9 cellular contexts compared by ENCODE assay signal in genomic region chr19:12331211-12331941, GRCh38. TPM values are rescaled to one million over a fixed set of nuclear protein-coding genes. Genes with fewer than 3 reads are reported as not detected.
DNase-seq lines count a peak whose midpoint lies in the region; ATAC-seq and TF ChIP-seq lines count a peak whose summit lies in the region.
"Had no signal": no experiment of that assay in that cellular context is flagged by ENCODE, and none has a peak within 500 bp of the region (broad histone marks: within the 10 kb centered on the region; RNA-seq: fewer than 3 reads in every experiment).

No MANE protein-coding gene starts in this region.

- no peaks in the 10 kb centered on the region for H3K79me2 ChIP-seq in neural progenitor cell (ENCODE audit: low read depth)

- H3K36me3 ChIP-seq in neural progenitor cell = no peaks in the 10 kb centered on the region

- H3K27ac ChIP-seq in neural progenitor cell = no peak overlapping the region

- H3K4me2 ChIP-seq in neural progenitor cell = no peak overlapping the region

- intact Hi-C loops in activated T-helper 2 cell treated with anti-CD3 and anti-CD28 coated beads, Interferon-gamma antibody, Interleukin-2, Interleukin-4, amounts not matched to agents 10 μg/mL and 5 μg/mL and 100 μg/mL, durations not matched to agents 14 hours and 24 hours and 36 hours (cut with micrococcal nuclease) = loop anchor here (1.0 to 5.0 kb wide), 4 partner anchors 34 to 221 kb away; partner anchors contain the start of genes ZNF442, ZNF564 and ZNF799

- no peak overlapping the region for H3K9ac ChIP-seq in neural progenitor cell

- H3K4me3 Mint-ChIP-seq in activated T-helper 2 cell treated with anti-CD3 and anti-CD28 coated beads, Interferon-gamma antibody, Interleukin-2, Interleukin-4, amounts not matched to agents 10 μg/mL and 5 μg/mL and 100 μg/mL, durations not matched to agents 14 hours and 24 hours and 36 hours (ENCODE audit: low read depth) = peak overlapping the region; percentile 98
- H3K4me3 Mint-ChIP-seq in neural progenitor cell = peak overlapping the region; percentile 48

- peaks cover 32% of the 10 kb centered on the region for H3K4me1 Mint-ChIP-seq in activated T-helper 2 cell treated with anti-CD3 and anti-CD28 coated beads, Interferon-gamma antibody, Interleukin-2, Interleukin-4, amounts not matched to agents 10 μg/mL and 5 μg/mL and 100 μg/mL, durations not matched to agents 14 hours and 24 hours and 36 hours (ENCODE audit: low read depth)
- H3K4me1 Mint-ChIP-seq in neural progenitor cell = peaks cover 14% of the 10 kb centered on the region

- ATAC-seq in GM21717 (IDR thresholded peaks at IDR 0.05; ENCODE audit: unreplicated experiment) = no peak
- ATAC-seq in HG03378 (IDR thresholded peaks at IDR 0.05; ENCODE audit: unreplicated experiment) = no peak

- no peaks in the 10 kb centered on the region for H3F3A ChIP-seq in neural progenitor cell (ENCODE audit: low read depth)

- H3K36me3 Mint-ChIP-seq in activated T-helper 2 cell treated with anti-CD3 and anti-CD28 coated beads, Interferon-gamma antibody, Interleukin-2, Interleukin-4, amounts not matched to agents 10 μg/mL and 5 μg/mL and 100 μg/mL, durations not matched to agents 14 hours and 24 hours and 36 hours (ENCODE audit: low read depth) = peaks cover 19% of the 10 kb centered on the region
- peaks cover 4% of the 10 kb centered on the region for H3K36me3 Mint-ChIP-seq in neural progenitor cell

- H3K9me3 Mint-ChIP-seq in activated T-helper 2 cell treated with anti-CD3 and anti-CD28 coated beads, Interferon-gamma antibody, Interleukin-2, Interleukin-4, amounts not matched to agents 10 μg/mL and 5 μg/mL and 100 μg/mL, durations not matched to agents 14 hours and 24 hours and 36 hours = peaks cover 19% of the 10 kb centered on the region
- peaks cover 22% of the 10 kb centered on the region for H3K9me3 Mint-ChIP-seq in neural progenitor cell

- DNase-seq in GF-D8 (lab: John Stamatoyannopoulos, UW) = peak; percentile 20
- DNase-seq in NCI-H226 = peak; percentile 21
- DNase-seq in activated T-helper 2 cell treated with anti-CD3 and anti-CD28 coated beads, Interferon-gamma antibody, Interleukin-2, Interleukin-4, amounts not matched to agents 10 μg/mL and 5 μg/mL and 100 μg/mL, durations not matched to agents 14 hours and 24 hours and 36 hours (ENCODE audit: low spot score) = peak; percentile 11
- DNase-seq in neural progenitor cell (ENCODE audit: low spot score) = peak; percentile 13
- DNase-seq in Ammon's horn (ENCODE audit: low spot score) = no peak
- no peak for DNase-seq in NCI-H510A treated with DMSO at 0.1 percent for 48 hours (lab: John Stamatoyannopoulos, UW)
- DNase-seq: NCI-H2171 had no signal

- no peaks in the 10 kb centered on the region for H4K20me1 ChIP-seq in neural progenitor cell (ENCODE audit: low read depth)

- H3K4me1 ChIP-seq in neural progenitor cell = peaks cover 8% of the 10 kb centered on the region

- no peaks in the 10 kb centered on the region for H3K9me3 ChIP-seq in neural progenitor cell (ENCODE audit: low read depth)

- no peaks in the 10 kb centered on the region for H3K27me3 Mint-ChIP-seq in activated T-helper 2 cell treated with anti-CD3 and anti-CD28 coated beads, Interferon-gamma antibody, Interleukin-2, Interleukin-4, amounts not matched to agents 10 μg/mL and 5 μg/mL and 100 μg/mL, durations not matched to agents 14 hours and 24 hours and 36 hours (ENCODE audit: low read depth)
- peaks cover 3% of the 10 kb centered on the region for H3K27me3 Mint-ChIP-seq in neural progenitor cell (ENCODE audit: insufficient read depth, low read depth)

- no peak overlapping the region for H2AFZ ChIP-seq in neural progenitor cell (replicated peaks)

- TF ChIP-seq CTCF in neural progenitor cell (IDR thresholded peaks at IDR 0.05) = no peak

- no peak overlapping the region for H3K4me3 ChIP-seq in neural progenitor cell

- H3K27me3 ChIP-seq in neural progenitor cell = peaks cover 20% of the 10 kb centered on the region

- H3K27ac Mint-ChIP-seq in activated T-helper 2 cell treated with anti-CD3 and anti-CD28 coated beads, Interferon-gamma antibody, Interleukin-2, Interleukin-4, amounts not matched to agents 10 μg/mL and 5 μg/mL and 100 μg/mL, durations not matched to agents 14 hours and 24 hours and 36 hours = peak overlapping the region; percentile 80
- no peak overlapping the region for H3K27ac Mint-ChIP-seq in neural progenitor cell

RNA-seq across cellular contexts. Expression of gene ZNF563, which starts 2.1 kb away (rescaled TPM):
- total RNA-seq in activated T-helper 2 cell treated with anti-CD3 and anti-CD28 coated beads, Interferon-gamma antibody, Interleukin-2, Interleukin-4, amounts not matched to agents 10 μg/mL and 5 μg/mL and 100 μg/mL, durations not matched to agents 14 hours and 24 hours and 36 hours = 2.3 and 4.2 TPM in 2 replicates
- total RNA-seq in neural progenitor cell (ENCODE audit: low replicate concordance) = 2.6 and 3.7 TPM in 2 replicates

RNA-seq across cellular contexts. Expression of gene ZNF442, which starts 34.1 kb away (rescaled TPM):
- total RNA-seq in activated T-helper 2 cell treated with anti-CD3 and anti-CD28 coated beads, Interferon-gamma antibody, Interleukin-2, Interleukin-4, amounts not matched to agents 10 μg/mL and 5 μg/mL and 100 μg/mL, durations not matched to agents 14 hours and 24 hours and 36 hours = 0.55 and 1.2 TPM in 2 replicates
- total RNA-seq in neural progenitor cell (ENCODE audit: low replicate concordance) = 6.0 and 14.9 TPM in 2 replicates

RNA-seq across cellular contexts. Expression of gene ZNF44, which starts 36.7 kb away (rescaled TPM):
- 8.6 and 8.7 TPM in 2 replicates for total RNA-seq in activated T-helper 2 cell treated with anti-CD3 and anti-CD28 coated beads, Interferon-gamma antibody, Interleukin-2, Interleukin-4, amounts not matched to agents 10 μg/mL and 5 μg/mL and 100 μg/mL, durations not matched to agents 14 hours and 24 hours and 36 hours
- 6.9 and 7.3 TPM in 2 replicates for total RNA-seq in neural progenitor cell (ENCODE audit: low replicate concordance)

Comparison
In these comparisons a context has a peak if more than half of its experiments do, and no peak if none do; other contexts are left out.
1. DNase-seq: peak in GF-D8 (single experiment), NCI-H226 (single experiment), activated T-helper 2 cell treated with anti-CD3 and anti-CD28 coated beads, Interferon-gamma antibody, Interleukin-2, Interleukin-4, amounts not matched to agents 10 μg/mL and 5 μg/mL and 100 μg/mL, durations not matched to agents 14 hours and 24 hours and 36 hours (single experiment) and neural progenitor cell (single experiment); none in Ammon's horn (single experiment) and NCI-H510A treated with DMSO at 0.1 percent for 48 hours (single experiment).